Comparison of ENCODE assay signal across 1 cellular context in the genomic region with DNA sequence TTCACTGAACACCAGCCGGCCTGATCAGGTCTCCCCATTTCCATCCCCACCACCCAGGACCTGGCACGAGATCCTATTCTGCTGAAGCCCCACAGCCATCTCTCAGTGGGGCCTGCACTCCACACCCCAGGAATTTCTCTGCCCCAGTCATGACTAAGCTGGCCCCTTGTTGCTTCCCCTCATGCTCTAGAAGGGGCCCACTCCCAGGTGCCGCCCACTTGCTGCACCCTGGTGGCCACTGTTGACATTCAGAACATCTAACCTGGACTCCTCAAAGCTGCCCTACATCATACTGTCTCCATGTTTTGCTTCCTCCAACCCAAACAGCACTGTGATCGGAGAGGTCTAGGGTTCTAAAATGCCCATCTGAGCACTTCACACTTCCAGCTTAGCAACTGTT.
TF ChIP-seq lines count a peak whose summit lies in the region.

No MANE protein-coding gene starts in this region.

TF ChIP-seq in HCT116, 20 proteins besides CTCF, POLR2A, EP300 and RAD21 (continued from another document):
- no peak for TF ChIP-seq YY1 (IDR thresholded peaks at IDR 0.05; ENCODE audit: extremely low read depth, insufficient replicate concordance, low read depth, low read length)
- no peak for TF ChIP-seq SIN3A (IDR thresholded peaks at IDR 0.05; ENCODE audit: low read depth)
- TF ChIP-seq ZFX (IDR thresholded peaks at IDR 0.05), result no peak
- TF ChIP-seq TCF7L2 (IDR thresholded peaks at IDR 0.05; ENCODE audit: borderline replicate concordance, extremely low read depth, insufficient read depth, insufficient read length), result no peak
- no peak for TF ChIP-seq JUND (IDR thresholded peaks at IDR 0.05)
- no peak for TF ChIP-seq ELF1 (IDR thresholded peaks at IDR 0.05; ENCODE audit: borderline replicate concordance, low read depth)
- TF ChIP-seq POLR2AphosphoS5 (IDR thresholded peaks at IDR 0.05; ENCODE audit: low read depth, low read length), result no peak
- TF ChIP-seq, protein P1, sequence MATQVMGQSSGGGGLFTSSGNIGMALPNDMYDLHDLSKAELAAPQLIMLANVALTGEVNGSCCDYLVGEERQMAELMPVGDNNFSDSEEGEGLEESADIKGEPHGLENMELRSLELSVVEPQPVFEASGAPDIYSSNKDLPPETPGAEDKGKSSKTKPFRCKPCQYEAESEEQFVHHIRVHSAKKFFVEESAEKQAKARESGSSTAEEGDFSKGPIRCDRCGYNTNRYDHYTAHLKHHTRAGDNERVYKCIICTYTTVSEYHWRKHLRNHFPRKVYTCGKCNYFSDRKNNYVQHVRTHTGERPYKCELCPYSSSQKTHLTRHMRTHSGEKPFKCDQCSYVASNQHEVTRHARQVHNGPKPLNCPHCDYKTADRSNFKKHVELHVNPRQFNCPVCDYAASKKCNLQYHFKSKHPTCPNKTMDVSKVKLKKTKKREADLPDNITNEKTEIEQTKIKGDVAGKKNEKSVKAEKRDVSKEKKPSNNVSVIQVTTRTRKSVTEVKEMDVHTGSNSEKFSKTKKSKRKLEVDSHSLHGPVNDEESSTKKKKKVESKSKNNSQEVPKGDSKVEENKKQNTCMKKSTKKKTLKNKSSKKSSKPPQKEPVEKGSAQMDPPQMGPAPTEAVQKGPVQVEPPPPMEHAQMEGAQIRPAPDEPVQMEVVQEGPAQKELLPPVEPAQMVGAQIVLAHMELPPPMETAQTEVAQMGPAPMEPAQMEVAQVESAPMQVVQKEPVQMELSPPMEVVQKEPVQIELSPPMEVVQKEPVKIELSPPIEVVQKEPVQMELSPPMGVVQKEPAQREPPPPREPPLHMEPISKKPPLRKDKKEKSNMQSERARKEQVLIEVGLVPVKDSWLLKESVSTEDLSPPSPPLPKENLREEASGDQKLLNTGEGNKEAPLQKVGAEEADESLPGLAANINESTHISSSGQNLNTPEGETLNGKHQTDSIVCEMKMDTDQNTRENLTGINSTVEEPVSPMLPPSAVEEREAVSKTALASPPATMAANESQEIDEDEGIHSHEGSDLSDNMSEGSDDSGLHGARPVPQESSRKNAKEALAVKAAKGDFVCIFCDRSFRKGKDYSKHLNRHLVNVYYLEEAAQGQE (IDR thresholded peaks at IDR 0.05; ENCODE audit: low read depth), result no peak
- TF ChIP-seq CEBPB (IDR thresholded peaks at IDR 0.05; ENCODE audit: low read depth), result no peak
- no peak for TF ChIP-seq EZH2 (IDR thresholded peaks at IDR 0.05)
- TF ChIP-seq FOSL1 (IDR thresholded peaks at IDR 0.05; ENCODE audit: low read depth), result no peak
- no peak for TF ChIP-seq SRF (IDR thresholded peaks at IDR 0.05; ENCODE audit: low read depth)
- no peak for TF ChIP-seq ZNF274 (IDR thresholded peaks at IDR 0.05; ENCODE audit: low read depth, low read length)
- TF ChIP-seq SP1 (IDR thresholded peaks at IDR 0.05; ENCODE audit: low read depth), result no peak
- TF ChIP-seq EGR1 (IDR thresholded peaks at IDR 0.05; ENCODE audit: low read depth), result no peak
